ENCODE assay signal across 1 cellular context in genomic region chr5:122942164-122942914, GRCh38.
TF ChIP-seq lines count a peak whose summit lies in the region.

No MANE protein-coding gene starts in this region.

TF ChIP-seq in K562, 482 proteins besides CTCF, POLR2A, EP300 and RAD21 (continued from another document and continues in another):
- TF ChIP-seq, protein P1, sequence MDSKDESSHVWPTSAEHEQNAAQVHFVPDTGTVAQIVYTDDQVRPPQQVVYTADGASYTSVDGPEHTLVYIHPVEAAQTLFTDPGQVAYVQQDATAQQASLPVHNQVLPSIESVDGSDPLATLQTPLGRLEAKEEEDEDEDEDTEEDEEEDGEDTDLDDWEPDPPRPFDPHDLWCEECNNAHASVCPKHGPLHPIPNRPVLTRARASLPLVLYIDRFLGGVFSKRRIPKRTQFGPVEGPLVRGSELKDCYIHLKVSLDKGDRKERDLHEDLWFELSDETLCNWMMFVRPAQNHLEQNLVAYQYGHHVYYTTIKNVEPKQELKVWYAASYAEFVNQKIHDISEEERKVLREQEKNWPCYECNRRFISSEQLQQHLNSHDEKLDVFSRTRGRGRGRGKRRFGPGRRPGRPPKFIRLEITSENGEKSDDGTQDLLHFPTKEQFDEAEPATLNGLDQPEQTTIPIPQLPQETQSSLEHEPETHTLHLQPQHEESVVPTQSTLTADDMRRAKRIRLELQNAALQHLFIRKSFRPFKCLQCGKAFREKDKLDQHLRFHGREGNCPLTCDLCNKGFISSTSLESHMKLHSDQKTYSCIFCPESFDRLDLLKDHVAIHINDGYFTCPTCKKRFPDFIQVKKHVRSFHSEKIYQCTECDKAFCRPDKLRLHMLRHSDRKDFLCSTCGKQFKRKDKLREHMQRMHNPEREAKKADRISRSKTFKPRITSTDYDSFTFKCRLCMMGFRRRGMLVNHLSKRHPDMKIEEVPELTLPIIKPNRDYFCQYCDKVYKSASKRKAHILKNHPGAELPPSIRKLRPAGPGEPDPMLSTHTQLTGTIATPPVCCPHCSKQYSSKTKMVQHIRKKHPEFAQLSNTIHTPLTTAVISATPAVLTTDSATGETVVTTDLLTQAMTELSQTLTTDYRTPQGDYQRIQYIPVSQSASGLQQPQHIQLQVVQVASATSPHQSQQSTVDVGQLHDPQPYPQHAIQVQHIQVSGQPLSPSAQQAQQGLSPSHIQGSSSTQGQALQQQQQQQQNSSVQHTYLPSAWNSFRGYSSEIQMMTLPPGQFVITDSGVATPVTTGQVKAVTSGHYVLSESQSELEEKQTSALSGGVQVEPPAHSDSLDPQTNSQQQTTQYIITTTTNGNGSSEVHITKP (IDR thresholded peaks at IDR 0.05; ENCODE audit: partially characterized antibody), result no peak
- TF ChIP-seq ZNF586 (CRISPR knock-in tag; conservative IDR thresholded peaks at IDR 0.05), result no peak
- no peak for TF ChIP-seq THRAP3 (IDR thresholded peaks at IDR 0.05; ENCODE audit: borderline replicate concordance)
- no peak for TF ChIP-seq CBX1 (IDR thresholded peaks at IDR 0.05; ENCODE audit: low read depth)
- 0 out of 2 replicates have a peak, but pooled peaks have one; percentile 38 for TF ChIP-seq POLR2AphosphoS5 (IDR thresholded peaks at IDR 0.05; ENCODE audit: control insufficient read depth, insufficient read depth, low read depth, low read length)
- 0 out of 4 replicates have a peak, but pooled peaks of 1 of the 2 experiments have one; percentile 33 for TF ChIP-seq TRIM24 (IDR thresholded peaks at IDR 0.05)
- TF ChIP-seq ATF1 (CRISPR knock-in tag; IDR thresholded peaks at IDR 0.05), result no peak
- TF ChIP-seq ATF1 (tag; IDR thresholded peaks at IDR 0.05), result 0 out of 2 replicates have a peak, but pooled peaks have one; percentile 13
- TF ChIP-seq ZBTB5 (IDR thresholded peaks at IDR 0.05), result no peak
- TF ChIP-seq FOXK2 (conservative IDR thresholded peaks at IDR 0.05 in 1 of 2, IDR thresholded peaks at IDR 0.05 in 1 of 2; ENCODE audit: low read depth in 2 of 2), result peak in 1 of 2 experiments; percentile 28; a peak in 1 of 4 replicates
- peak; percentile 68; the same call in 1 of the 2 replicates for TF ChIP-seq LEF1 (IDR thresholded peaks at IDR 0.05)
- TF ChIP-seq ZNF395 (CRISPR knock-in tag; IDR thresholded peaks at IDR 0.05), result no peak
- no peak for TF ChIP-seq ZFPM2 (CRISPR knock-in tag; IDR thresholded peaks at IDR 0.05)
- no peak for TF ChIP-seq CCAR2 (IDR thresholded peaks at IDR 0.05; ENCODE audit: low read depth, low read length)
- TF ChIP-seq RBM39 (optimal IDR thresholded peaks at IDR 0.05; ENCODE audit: low read depth, low read length), result no peak
- TF ChIP-seq, protein P2, sequence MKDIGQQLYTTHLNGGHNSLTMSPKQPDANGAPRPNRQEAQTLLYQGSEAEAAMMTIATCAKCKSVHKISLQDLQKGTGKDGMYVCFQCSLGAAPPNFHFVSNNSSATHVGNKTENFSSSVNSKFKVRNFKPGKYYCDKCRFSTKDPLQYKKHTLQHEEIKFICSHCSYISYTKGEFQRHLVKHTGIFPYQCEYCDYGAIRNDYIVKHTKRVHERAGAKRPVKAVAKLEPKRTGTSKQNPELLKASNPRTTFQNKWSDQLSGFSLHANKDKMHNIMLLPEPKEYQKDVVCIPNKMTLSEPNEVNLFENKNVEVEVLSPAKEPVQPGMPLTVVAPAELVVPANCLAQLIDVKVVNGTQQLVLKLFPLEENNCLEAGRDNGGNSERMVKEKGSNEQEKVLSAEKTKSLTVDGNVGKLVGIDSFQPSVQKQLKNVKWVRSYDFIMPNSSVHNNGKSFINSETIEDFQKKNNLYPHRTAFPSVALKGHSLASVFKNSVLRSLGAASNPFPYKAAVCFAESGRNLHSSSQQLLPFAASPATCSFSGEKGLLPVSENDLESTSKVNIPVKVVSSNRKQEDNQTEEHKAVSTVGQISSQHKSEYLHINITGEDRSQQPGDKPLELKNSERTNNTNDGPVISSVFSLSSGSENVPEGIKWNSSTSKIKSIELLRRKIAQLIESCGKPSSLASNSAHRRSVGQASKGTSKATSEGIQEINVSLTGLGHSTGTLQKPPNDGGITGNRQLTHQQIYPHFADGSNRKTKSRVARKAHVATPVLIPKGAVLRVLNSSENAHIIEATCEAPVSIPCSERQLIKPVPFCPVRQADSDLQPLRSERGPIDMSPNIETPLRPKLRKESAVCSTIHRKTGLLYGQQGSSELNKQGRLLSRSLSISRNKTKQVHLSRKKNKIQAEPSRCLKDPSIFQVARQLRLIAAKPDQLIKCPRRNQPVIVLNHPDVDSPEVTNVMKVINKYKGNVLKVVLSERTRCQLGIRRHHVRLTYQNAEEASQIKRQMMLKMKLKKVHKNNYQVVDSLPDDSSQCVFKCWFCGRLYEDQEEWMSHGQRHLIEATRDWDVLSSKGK (CRISPR knock-in tag; IDR thresholded peaks at IDR 0.05), result no peak
- TF ChIP-seq KDM4B (IDR thresholded peaks at IDR 0.05; ENCODE audit: borderline replicate concordance in 2 of 2, low read depth in 1 of 2), result no peak
- TF ChIP-seq MBD2 (IDR thresholded peaks at IDR 0.05; ENCODE audit: borderline replicate concordance, low read depth), result 0 out of 2 replicates have a peak, but pooled peaks have one; percentile 17
- TF ChIP-seq NELFE (IDR thresholded peaks at IDR 0.05; ENCODE audit: insufficient read depth, insufficient read length), result no peak
- peak; percentile 78 for TF ChIP-seq MTA2 (IDR thresholded peaks at IDR 0.05; ENCODE audit: low read depth)
- peak; percentile 74 for TF ChIP-seq TCF3 (CRISPR knock-in tag; IDR thresholded peaks at IDR 0.05)
- peak; percentile 84 for TF ChIP-seq CXXC5 (CRISPR knock-in tag; IDR thresholded peaks at IDR 0.05)
- TF ChIP-seq TCF7 (IDR thresholded peaks at IDR 0.05; ENCODE audit: borderline replicate concordance), result 0 out of 2 replicates have a peak, but pooled peaks have one; percentile 43
- peak; percentile 97 for TF ChIP-seq PKNOX1 (IDR thresholded peaks at IDR 0.05)
- TF ChIP-seq, protein P3, sequence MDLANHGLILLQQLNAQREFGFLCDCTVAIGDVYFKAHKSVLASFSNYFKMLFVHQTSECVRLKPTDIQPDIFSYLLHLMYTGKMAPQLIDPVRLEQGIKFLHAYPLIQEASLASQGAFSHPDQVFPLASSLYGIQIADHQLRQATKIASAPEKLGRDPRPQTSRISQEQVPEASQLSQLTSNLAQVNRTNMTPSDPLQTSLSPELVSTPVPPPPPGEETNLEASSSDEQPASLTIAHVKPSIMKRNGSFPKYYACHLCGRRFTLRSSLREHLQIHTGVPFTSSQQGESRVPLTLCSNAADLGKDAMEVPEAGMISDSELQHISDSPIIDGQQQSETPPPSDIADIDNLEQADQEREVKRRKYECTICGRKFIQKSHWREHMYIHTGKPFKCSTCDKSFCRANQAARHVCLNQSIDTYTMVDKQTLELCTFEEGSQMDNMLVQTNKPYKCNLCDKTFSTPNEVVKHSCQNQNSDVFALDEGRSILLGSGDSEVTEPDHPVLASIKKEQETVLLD (IDR thresholded peaks at IDR 0.05), result peak; percentile 21; the same call in 1 of the 2 replicates
- TF ChIP-seq RB1 (IDR thresholded peaks at IDR 0.05; ENCODE audit: low read depth), result no peak
- peak; percentile 41; the same call in 1 of the 2 replicates for TF ChIP-seq JUND (IDR thresholded peaks at IDR 0.05; ENCODE audit: borderline replicate concordance, low read depth, low read length)
- TF ChIP-seq JUND (tag; IDR thresholded peaks at IDR 0.05; ENCODE audit: borderline replicate concordance, low read depth, low read length), result peak; percentile 50; the same call in 1 of the 3 replicates
- no peak for TF ChIP-seq EP400 (IDR thresholded peaks at IDR 0.05)
- TF ChIP-seq MECOM (CRISPR knock-in tag; IDR thresholded peaks at IDR 0.05), result peak; percentile 95
- TF ChIP-seq, protein P4, sequence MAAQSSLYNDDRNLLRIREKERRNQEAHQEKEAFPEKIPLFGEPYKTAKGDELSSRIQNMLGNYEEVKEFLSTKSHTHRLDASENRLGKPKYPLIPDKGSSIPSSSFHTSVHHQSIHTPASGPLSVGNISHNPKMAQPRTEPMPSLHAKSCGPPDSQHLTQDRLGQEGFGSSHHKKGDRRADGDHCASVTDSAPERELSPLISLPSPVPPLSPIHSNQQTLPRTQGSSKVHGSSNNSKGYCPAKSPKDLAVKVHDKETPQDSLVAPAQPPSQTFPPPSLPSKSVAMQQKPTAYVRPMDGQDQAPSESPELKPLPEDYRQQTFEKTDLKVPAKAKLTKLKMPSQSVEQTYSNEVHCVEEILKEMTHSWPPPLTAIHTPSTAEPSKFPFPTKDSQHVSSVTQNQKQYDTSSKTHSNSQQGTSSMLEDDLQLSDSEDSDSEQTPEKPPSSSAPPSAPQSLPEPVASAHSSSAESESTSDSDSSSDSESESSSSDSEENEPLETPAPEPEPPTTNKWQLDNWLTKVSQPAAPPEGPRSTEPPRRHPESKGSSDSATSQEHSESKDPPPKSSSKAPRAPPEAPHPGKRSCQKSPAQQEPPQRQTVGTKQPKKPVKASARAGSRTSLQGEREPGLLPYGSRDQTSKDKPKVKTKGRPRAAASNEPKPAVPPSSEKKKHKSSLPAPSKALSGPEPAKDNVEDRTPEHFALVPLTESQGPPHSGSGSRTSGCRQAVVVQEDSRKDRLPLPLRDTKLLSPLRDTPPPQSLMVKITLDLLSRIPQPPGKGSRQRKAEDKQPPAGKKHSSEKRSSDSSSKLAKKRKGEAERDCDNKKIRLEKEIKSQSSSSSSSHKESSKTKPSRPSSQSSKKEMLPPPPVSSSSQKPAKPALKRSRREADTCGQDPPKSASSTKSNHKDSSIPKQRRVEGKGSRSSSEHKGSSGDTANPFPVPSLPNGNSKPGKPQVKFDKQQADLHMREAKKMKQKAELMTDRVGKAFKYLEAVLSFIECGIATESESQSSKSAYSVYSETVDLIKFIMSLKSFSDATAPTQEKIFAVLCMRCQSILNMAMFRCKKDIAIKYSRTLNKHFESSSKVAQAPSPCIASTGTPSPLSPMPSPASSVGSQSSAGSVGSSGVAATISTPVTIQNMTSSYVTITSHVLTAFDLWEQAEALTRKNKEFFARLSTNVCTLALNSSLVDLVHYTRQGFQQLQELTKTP (IDR thresholded peaks at IDR 0.05; ENCODE audit: low read depth in 1 of 2, partially characterized antibody in 2 of 2), result peak in 1 of 2 experiments; percentile 37
- TF ChIP-seq XRCC5 (IDR thresholded peaks at IDR 0.05; ENCODE audit: low read depth, low read length), result no peak
- no peak for TF ChIP-seq E2F3 (CRISPR knock-in tag; IDR thresholded peaks at IDR 0.05)
- TF ChIP-seq STAT5A (IDR thresholded peaks at IDR 0.05; ENCODE audit: borderline replicate concordance, low read length), result peak; percentile 15; the same call in 1 of the 2 replicates
- TF ChIP-seq, protein P5, sequence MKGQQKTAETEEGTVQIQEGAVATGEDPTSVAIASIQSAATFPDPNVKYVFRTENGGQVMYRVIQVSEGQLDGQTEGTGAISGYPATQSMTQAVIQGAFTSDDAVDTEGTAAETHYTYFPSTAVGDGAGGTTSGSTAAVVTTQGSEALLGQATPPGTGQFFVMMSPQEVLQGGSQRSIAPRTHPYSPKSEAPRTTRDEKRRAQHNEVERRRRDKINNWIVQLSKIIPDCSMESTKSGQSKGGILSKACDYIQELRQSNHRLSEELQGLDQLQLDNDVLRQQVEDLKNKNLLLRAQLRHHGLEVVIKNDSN (CRISPR knock-in tag; IDR thresholded peaks at IDR 0.05), result no peak
- TF ChIP-seq ZNF764 (CRISPR knock-in tag; IDR thresholded peaks at IDR 0.05; ENCODE audit: low read depth), result no peak
- no peak for TF ChIP-seq ZNF668 (CRISPR knock-in tag; IDR thresholded peaks at IDR 0.05)
- no peak for TF ChIP-seq YBX1 (IDR thresholded peaks at IDR 0.05)
